2 cellular contexts compared by ENCODE assay signal in the genomic region with DNA sequence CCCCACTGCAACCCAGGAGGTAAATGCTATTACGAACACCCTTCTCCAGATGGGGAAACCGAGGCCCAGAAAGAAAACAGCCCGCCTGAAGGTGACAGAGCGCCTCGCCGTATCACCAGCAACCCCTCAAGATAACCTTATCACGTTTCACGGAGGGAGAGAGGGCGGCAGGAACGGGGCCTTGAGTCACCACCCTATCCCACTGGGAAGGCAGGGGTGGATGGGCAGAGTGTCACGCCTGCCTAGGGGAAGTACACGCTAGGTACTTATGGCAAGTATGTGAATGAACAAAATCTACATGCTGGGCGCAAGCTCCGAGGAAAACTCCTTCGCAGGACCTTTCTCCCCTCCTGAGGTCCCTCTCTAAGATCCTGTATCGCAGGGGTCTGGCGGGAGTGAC.
TF ChIP-seq lines count a peak whose summit lies in the region.

No MANE protein-coding gene starts in this region.

TF ChIP-seq in SK-N-SH, 30 proteins besides CTCF, POLR2A, EP300 and RAD21 (continued from another document):
- TF ChIP-seq, protein P1, sequence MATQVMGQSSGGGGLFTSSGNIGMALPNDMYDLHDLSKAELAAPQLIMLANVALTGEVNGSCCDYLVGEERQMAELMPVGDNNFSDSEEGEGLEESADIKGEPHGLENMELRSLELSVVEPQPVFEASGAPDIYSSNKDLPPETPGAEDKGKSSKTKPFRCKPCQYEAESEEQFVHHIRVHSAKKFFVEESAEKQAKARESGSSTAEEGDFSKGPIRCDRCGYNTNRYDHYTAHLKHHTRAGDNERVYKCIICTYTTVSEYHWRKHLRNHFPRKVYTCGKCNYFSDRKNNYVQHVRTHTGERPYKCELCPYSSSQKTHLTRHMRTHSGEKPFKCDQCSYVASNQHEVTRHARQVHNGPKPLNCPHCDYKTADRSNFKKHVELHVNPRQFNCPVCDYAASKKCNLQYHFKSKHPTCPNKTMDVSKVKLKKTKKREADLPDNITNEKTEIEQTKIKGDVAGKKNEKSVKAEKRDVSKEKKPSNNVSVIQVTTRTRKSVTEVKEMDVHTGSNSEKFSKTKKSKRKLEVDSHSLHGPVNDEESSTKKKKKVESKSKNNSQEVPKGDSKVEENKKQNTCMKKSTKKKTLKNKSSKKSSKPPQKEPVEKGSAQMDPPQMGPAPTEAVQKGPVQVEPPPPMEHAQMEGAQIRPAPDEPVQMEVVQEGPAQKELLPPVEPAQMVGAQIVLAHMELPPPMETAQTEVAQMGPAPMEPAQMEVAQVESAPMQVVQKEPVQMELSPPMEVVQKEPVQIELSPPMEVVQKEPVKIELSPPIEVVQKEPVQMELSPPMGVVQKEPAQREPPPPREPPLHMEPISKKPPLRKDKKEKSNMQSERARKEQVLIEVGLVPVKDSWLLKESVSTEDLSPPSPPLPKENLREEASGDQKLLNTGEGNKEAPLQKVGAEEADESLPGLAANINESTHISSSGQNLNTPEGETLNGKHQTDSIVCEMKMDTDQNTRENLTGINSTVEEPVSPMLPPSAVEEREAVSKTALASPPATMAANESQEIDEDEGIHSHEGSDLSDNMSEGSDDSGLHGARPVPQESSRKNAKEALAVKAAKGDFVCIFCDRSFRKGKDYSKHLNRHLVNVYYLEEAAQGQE (IDR thresholded peaks at IDR 0.05; ENCODE audit: low read depth, low read length): no peak
- TF ChIP-seq CHD2 (IDR thresholded peaks at IDR 0.05; ENCODE audit: low read length, partially characterized antibody): no peak
- TF ChIP-seq RCOR1 (IDR thresholded peaks at IDR 0.05; ENCODE audit: low read length): no peak
- TF ChIP-seq POLR2AphosphoS5 (IDR thresholded peaks at IDR 0.05; ENCODE audit: low read depth, low read length): no peak
- no peak for TF ChIP-seq FOSL2 (IDR thresholded peaks at IDR 0.05; ENCODE audit: borderline replicate concordance, low read depth)
- TF ChIP-seq NFIC (IDR thresholded peaks at IDR 0.05; ENCODE audit: borderline replicate concordance): no peak
- TF ChIP-seq SIN3A (IDR thresholded peaks at IDR 0.05; ENCODE audit: borderline replicate concordance, low read depth, low read length): no peak
- no peak for TF ChIP-seq RXRA (IDR thresholded peaks at IDR 0.05; ENCODE audit: borderline replicate concordance, low read depth)
- TF ChIP-seq YY1 (IDR thresholded peaks at IDR 0.05; ENCODE audit: low read depth): no peak
- TF ChIP-seq PBX3 (IDR thresholded peaks at IDR 0.05): no peak
- TF ChIP-seq ELF1 (IDR thresholded peaks at IDR 0.05): no peak
- TF ChIP-seq RFX5 (IDR thresholded peaks at IDR 0.05; ENCODE audit: low read length): no peak
- TF ChIP-seq JUND (IDR thresholded peaks at IDR 0.05): no peak
- no peak for TF ChIP-seq TEAD4 (IDR thresholded peaks at IDR 0.05; ENCODE audit: borderline replicate concordance, insufficient read depth)

TF ChIP-seq in SK-N-SH treated with all-trans-retinoic acid at 6 μM for 48 hours, 23 proteins besides CTCF, POLR2A, EP300 and RAD21 (continued from another document):
- TF ChIP-seq, protein P2, sequence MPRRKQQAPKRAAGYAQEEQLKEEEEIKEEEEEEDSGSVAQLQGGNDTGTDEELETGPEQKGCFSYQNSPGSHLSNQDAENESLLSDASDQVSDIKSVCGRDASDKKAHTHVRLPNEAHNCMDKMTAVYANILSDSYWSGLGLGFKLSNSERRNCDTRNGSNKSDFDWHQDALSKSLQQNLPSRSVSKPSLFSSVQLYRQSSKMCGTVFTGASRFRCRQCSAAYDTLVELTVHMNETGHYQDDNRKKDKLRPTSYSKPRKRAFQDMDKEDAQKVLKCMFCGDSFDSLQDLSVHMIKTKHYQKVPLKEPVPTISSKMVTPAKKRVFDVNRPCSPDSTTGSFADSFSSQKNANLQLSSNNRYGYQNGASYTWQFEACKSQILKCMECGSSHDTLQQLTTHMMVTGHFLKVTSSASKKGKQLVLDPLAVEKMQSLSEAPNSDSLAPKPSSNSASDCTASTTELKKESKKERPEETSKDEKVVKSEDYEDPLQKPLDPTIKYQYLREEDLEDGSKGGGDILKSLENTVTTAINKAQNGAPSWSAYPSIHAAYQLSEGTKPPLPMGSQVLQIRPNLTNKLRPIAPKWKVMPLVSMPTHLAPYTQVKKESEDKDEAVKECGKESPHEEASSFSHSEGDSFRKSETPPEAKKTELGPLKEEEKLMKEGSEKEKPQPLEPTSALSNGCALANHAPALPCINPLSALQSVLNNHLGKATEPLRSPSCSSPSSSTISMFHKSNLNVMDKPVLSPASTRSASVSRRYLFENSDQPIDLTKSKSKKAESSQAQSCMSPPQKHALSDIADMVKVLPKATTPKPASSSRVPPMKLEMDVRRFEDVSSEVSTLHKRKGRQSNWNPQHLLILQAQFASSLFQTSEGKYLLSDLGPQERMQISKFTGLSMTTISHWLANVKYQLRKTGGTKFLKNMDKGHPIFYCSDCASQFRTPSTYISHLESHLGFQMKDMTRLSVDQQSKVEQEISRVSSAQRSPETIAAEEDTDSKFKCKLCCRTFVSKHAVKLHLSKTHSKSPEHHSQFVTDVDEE (CRISPR knock-in tag; IDR thresholded peaks at IDR 0.05): no peak
- TF ChIP-seq PPARA (CRISPR knock-in tag; IDR thresholded peaks at IDR 0.05; ENCODE audit: borderline replicate concordance) (no peak), ISL1 (CRISPR knock-in tag; IDR thresholded peaks at IDR 0.05) (no peak), ZNF8 (CRISPR knock-in tag; IDR thresholded peaks at IDR 0.05) (no peak), CSDC2 (CRISPR knock-in tag; IDR thresholded peaks at IDR 0.05) (no peak), POU6F1 (CRISPR knock-in tag; IDR thresholded peaks at IDR 0.05; ENCODE audit: borderline replicate concordance, low read depth) (no peak), SNAI2 (CRISPR knock-in tag; IDR thresholded peaks at IDR 0.05) (no peak), ARNTL (CRISPR knock-in tag; IDR thresholded peaks at IDR 0.05; ENCODE audit: borderline replicate concordance, low read depth) (no peak), CSRNP3 (CRISPR knock-in tag; IDR thresholded peaks at IDR 0.05) (no peak), ZNF565 (CRISPR knock-in tag; conservative IDR thresholded peaks at IDR 0.05; ENCODE audit: low read depth) (no peak), ESRRG (CRISPR knock-in tag; IDR thresholded peaks at IDR 0.05) (no peak), PATZ1 (CRISPR knock-in tag; IDR thresholded peaks at IDR 0.05; ENCODE audit: borderline replicate concordance) (no peak), BACH2 (CRISPR knock-in tag; IDR thresholded peaks at IDR 0.05; ENCODE audit: borderline replicate concordance) (no peak)
TF ChIP-seq in SK-N-SH treated with all-trans-retinoic acid at 6 μM for 48 hours: peak in this region for 0.
